Comparison of ENCODE assay signal across 16 cellular contexts in genomic region chr2:11395971-11396689, GRCh38.
"Had no signal": no experiment of that assay in that cellular context is flagged by ENCODE, and none has a peak within 500 bp of the region (broad histone marks: within the 10 kb centered on the region; RNA-seq: fewer than 3 reads in every experiment).

No MANE protein-coding gene starts in this region.

- H3K9me3 ChIP-seq: colonic mucosa, right atrium auricular region had no signal

- H3K36me3 ChIP-seq: colonic mucosa, right atrium auricular region had no signal

- ATAC-seq: foreskin keratinocyte had no signal

- DNase-seq: activated CD4-positive, alpha-beta T cell treated with anti-CD3 and anti-CD28 coated beads, Interleukin-2, amount 10 ng/mL, durations not matched to agents 7 days and 5 days; activated CD8-positive, alpha-beta memory T cell treated with anti-CD3 and anti-CD28 coated beads for 24 hours; activated naive CD4-positive, alpha-beta T cell; activated naive CD8-positive, alpha-beta T cell treated with anti-CD3 and anti-CD28 coated beads, Interleukin-2, amount 10 ng/mL, durations not matched to agents 7 days and 5 days; anterior cingulate cortex; colonic mucosa; foreskin keratinocyte; kidney glomerular epithelial cell; occipital lobe; stimulated activated CD4-positive, alpha-beta T cell treated with anti-CD3 and anti-CD28 coated beads, Interleukin-15, amount 100 ng/mL, for 24 hours; stimulated activated CD4-positive, alpha-beta T cell treated with anti-CD3 and anti-CD28 coated beads, Interleukin-4, amount 100 ng/mL, for 1 hour; stimulated activated naive CD4-positive, alpha-beta T cell; T-helper 9 cell; trophoblast cell had no signal

- H3K4me1 ChIP-seq: colonic mucosa, foreskin keratinocyte had no signal

- H3K27ac ChIP-seq: colonic mucosa, foreskin keratinocyte had no signal

- H3K27me3 ChIP-seq: colonic mucosa, right atrium auricular region had no signal

- H3K4me3 ChIP-seq: colonic mucosa, right atrium auricular region, skin epidermis had no signal
